ENCODE assay signal across 10 cellular contexts in genomic region chr16:13921328-13921727, GRCh38. TPM values are rescaled to one million over a fixed set of nuclear protein-coding genes. Genes with fewer than 3 reads are reported as not detected.
A peak's percentile ranks its signal among the peaks of the same experiment; 100 is the strongest.
DNase-seq lines count a peak whose midpoint lies in the region; ATAC-seq lines count a peak whose summit lies in the region.
"Had no signal": no experiment of that assay in that cellular context is flagged by ENCODE, and none has a peak within 500 bp of the region (broad histone marks: within the 10 kb centered on the region; RNA-seq: fewer than 3 reads in every experiment).

No MANE protein-coding gene starts in this region.

- peaks cover 24% of the 10 kb centered on the region for H3K4me1 Mint-ChIP-seq in stimulated activated naive CD8-positive, alpha-beta T cell treated with anti-CD3 and anti-CD28 coated beads, Interleukin-15, Interleukin-2, amounts not matched to agents 100 ng/mL and 50 ng/mL, for 24 hours (ENCODE audit: low read depth)
- peaks cover 21% of the 10 kb centered on the region for H3K4me1 Mint-ChIP-seq in activated CD4-positive, alpha-beta memory T cell treated with anti-CD3 and anti-CD28 coated beads for 36 hours (ENCODE audit: low read depth)

- no peaks in the 10 kb centered on the region for H3K36me3 ChIP-seq in iPS-15b (ENCODE audit: control insufficient read depth, insufficient read depth, low read length)

- H3K4me1 ChIP-seq in iPS-15b (ENCODE audit: control insufficient read depth, insufficient read depth, low read length) = peaks cover 2% of the 10 kb centered on the region

- peak overlapping the region; percentile 93 for H3K4me3 Mint-ChIP-seq in stimulated activated naive CD8-positive, alpha-beta T cell treated with anti-CD3 and anti-CD28 coated beads, Interleukin-15, Interleukin-2, amounts not matched to agents 100 ng/mL and 50 ng/mL, for 24 hours
- H3K4me3 Mint-ChIP-seq in activated CD4-positive, alpha-beta memory T cell treated with anti-CD3 and anti-CD28 coated beads for 36 hours = peak overlapping the region; percentile 92

- ATAC-seq in stimulated activated naive CD8-positive, alpha-beta T cell treated with anti-CD3 and anti-CD28 coated beads, Interleukin-15, Interleukin-2, amounts not matched to agents 100 U/mL and 50 U/mL, for 24 hours = no peak
- ATAC-seq in HG03196 (IDR thresholded peaks at IDR 0.05; ENCODE audit: unreplicated experiment) = no peak
- no peak for ATAC-seq in GM21526 (IDR thresholded peaks at IDR 0.05; ENCODE audit: low FRiP score, unreplicated experiment)
- ATAC-seq: left ventricle myocardium superior had no signal

- CTCF ChIA-PET in activated CD4-positive, alpha-beta memory T cell treated with anti-CD3 and anti-CD28 coated beads for 36 hours (lab: Charles Lee) = interaction anchor here (2.2 to 3.9 kb wide), 2 partner anchors 329 to 606 kb away, joined by 10 to 24 read pairs; no protein-coding TSS in a partner anchor

- DNase-seq in stimulated activated naive CD8-positive, alpha-beta T cell treated with anti-CD3 and anti-CD28 coated beads, Interleukin-15, Interleukin-2, amounts not matched to agents 100 U/mL and 50 U/mL, for 24 hours = no peak
- DNase-seq in activated CD4-positive, alpha-beta memory T cell treated with anti-CD3 and anti-CD28 coated beads for 36 hours = no peak
- DNase-seq in COLO829 (ENCODE audit: low spot score) (no peak), anterior cingulate cortex (lab: John Stamatoyannopoulos, UW) (no peak)
- DNase-seq: left ventricle myocardium superior; stimulated activated CD4-positive, alpha-beta T cell treated with anti-CD3 and anti-CD28 coated beads, Interleukin-15, amount 100 ng/mL, for 24 hours had no signal

- peaks cover 12% of the 10 kb centered on the region for H3K36me3 Mint-ChIP-seq in stimulated activated naive CD8-positive, alpha-beta T cell treated with anti-CD3 and anti-CD28 coated beads, Interleukin-15, Interleukin-2, amounts not matched to agents 100 ng/mL and 50 ng/mL, for 24 hours (ENCODE audit: low read depth)
- H3K36me3 Mint-ChIP-seq in activated CD4-positive, alpha-beta memory T cell treated with anti-CD3 and anti-CD28 coated beads for 36 hours = peaks cover 11% of the 10 kb centered on the region

- H3K9me3 ChIP-seq in iPS-15b (ENCODE audit: control insufficient read depth, insufficient read depth, low read length) = no peaks in the 10 kb centered on the region

- no peak overlapping the region for H3K9ac ChIP-seq in iPS-15b (ENCODE audit: low read depth, low read length)

- POLR2A ChIA-PET in activated CD4-positive, alpha-beta memory T cell treated with anti-CD3 and anti-CD28 coated beads for 36 hours (lab: Charles Lee) = no interaction called here

- no peaks in the 10 kb centered on the region for H3K27me3 ChIP-seq in iPS-15b (ENCODE audit: control insufficient read depth, insufficient read depth, low read length)

- peaks cover 4% of the 10 kb centered on the region for H3K27me3 Mint-ChIP-seq in stimulated activated naive CD8-positive, alpha-beta T cell treated with anti-CD3 and anti-CD28 coated beads, Interleukin-15, Interleukin-2, amounts not matched to agents 100 ng/mL and 50 ng/mL, for 24 hours
- no peaks in the 10 kb centered on the region for H3K27me3 Mint-ChIP-seq in activated CD4-positive, alpha-beta memory T cell treated with anti-CD3 and anti-CD28 coated beads for 36 hours

- intact Hi-C loops in activated CD4-positive, alpha-beta memory T cell treated with anti-CD3 and anti-CD28 coated beads for 36 hours (cut with micrococcal nuclease) = loop anchor here (2.0 to 5.0 kb wide), 2 partner anchors 35 to 326 kb away; no protein-coding TSS in a partner anchor

- H3K4me3 ChIP-seq in iPS-15b (ENCODE audit: low read depth, low read length) = peak overlapping the region; percentile 95

- H3K9me3 Mint-ChIP-seq in stimulated activated naive CD8-positive, alpha-beta T cell treated with anti-CD3 and anti-CD28 coated beads, Interleukin-15, Interleukin-2, amounts not matched to agents 100 ng/mL and 50 ng/mL, for 24 hours = no peaks in the 10 kb centered on the region
- H3K9me3 Mint-ChIP-seq in activated CD4-positive, alpha-beta memory T cell treated with anti-CD3 and anti-CD28 coated beads for 36 hours = no peaks in the 10 kb centered on the region

- H3K27ac Mint-ChIP-seq in stimulated activated naive CD8-positive, alpha-beta T cell treated with anti-CD3 and anti-CD28 coated beads, Interleukin-15, Interleukin-2, amounts not matched to agents 100 ng/mL and 50 ng/mL, for 24 hours = peak overlapping the region; percentile 94
- H3K27ac Mint-ChIP-seq in activated CD4-positive, alpha-beta memory T cell treated with anti-CD3 and anti-CD28 coated beads for 36 hours = peak overlapping the region; percentile 10

RNA-seq across cellular contexts. Expression of gene ERCC4, which starts 1.4 kb away (rescaled TPM):
- total RNA-seq in activated CD4-positive, alpha-beta memory T cell treated with anti-CD3 and anti-CD28 coated beads for 36 hours = 10 to 100 TPM; 11.0 to 14.1 TPM
